ENCODE assay signal across 19 cellular contexts in genomic region chr5:173158366-173158765, GRCh38.
"Had no signal": no experiment of that assay in that cellular context is flagged by ENCODE, and none has a peak within 500 bp of the region (broad histone marks: within the 10 kb centered on the region; RNA-seq: fewer than 3 reads in every experiment).

No MANE protein-coding gene starts in this region.

- H3K4me1 Mint-ChIP-seq: memory B cell had no signal

- H3K27me3 Mint-ChIP-seq: memory B cell had no signal

- H3K9me3 Mint-ChIP-seq: immature natural killer cell, memory B cell had no signal

- H3K4me3 Mint-ChIP-seq: immature natural killer cell, memory B cell had no signal

- H3K27ac Mint-ChIP-seq: memory B cell had no signal

- ATAC-seq: foreskin keratinocyte, gastroesophageal sphincter, heart left ventricle, left colon, left lobe of liver had no signal

- DNase-seq: colonic mucosa; dermis blood vessel endothelial cell; dorsolateral prefrontal cortex; effector CD4-positive, alpha-beta T cell; effector memory CD4-positive, alpha-beta T cell; foreskin keratinocyte; heart left ventricle; hypothalamus; immature natural killer cell; islet precursor cell; kidney; kidney glomerular epithelial cell; left colon; left ventricle myocardium inferior; mammary epithelial cell; midbrain had no signal
